20 cellular contexts compared by ENCODE assay signal in the genomic region with DNA sequence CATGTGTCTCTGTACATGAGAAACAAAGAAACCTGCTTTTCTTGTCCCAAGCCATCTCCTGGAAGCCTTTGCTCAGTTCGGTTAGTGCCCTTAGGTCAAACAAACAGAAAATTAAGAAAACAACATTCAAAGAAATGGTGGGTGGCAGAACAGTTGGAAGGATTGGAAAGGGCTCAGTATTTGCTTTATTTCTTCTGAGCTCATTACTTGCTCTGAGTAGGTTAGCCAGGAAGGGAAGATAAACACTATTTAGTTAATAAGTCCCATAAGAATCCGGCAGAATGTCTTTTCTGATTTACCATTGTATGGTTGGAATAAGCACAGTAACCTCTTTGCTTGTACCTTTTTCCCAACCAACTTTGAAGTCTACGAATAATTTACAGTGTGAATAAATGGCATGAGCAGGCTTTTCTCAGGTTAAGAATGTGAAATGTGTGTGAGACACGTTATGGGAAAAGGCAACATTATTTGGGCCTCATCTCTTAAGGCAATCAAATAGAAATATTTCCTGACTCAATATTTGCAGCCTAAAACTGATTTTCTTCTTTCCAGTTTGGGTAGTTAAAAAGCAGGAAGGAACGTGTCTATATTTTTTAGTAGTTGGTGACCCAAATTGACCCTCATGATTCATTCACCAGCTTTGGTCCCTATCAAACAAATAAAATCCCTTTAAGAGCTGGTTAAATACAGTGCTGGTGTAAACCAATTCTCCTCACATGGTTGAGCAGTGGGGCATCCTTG.
"Had no signal": no experiment of that assay in that cellular context is flagged by ENCODE, and none has a peak within 500 bp of the region (broad histone marks: within the 10 kb centered on the region; RNA-seq: fewer than 3 reads in every experiment).

No MANE protein-coding gene starts in this region.

- H3K79me2 ChIP-seq: hepatocyte had no signal

- H3K4me2 ChIP-seq: hepatocyte had no signal

- ATAC-seq: body of pancreas, left lung, T-helper 17 cell had no signal

- DNase-seq: activated CD4-positive, alpha-beta memory T cell treated with anti-CD3 and anti-CD28 coated beads, Interleukin-2, amount 10 ng/mL, durations not matched to agents 7 days and 5 days; activated CD4-positive, alpha-beta T cell treated with anti-CD3 and anti-CD28 coated beads for 48 hours; activated effector memory CD4-positive, alpha-beta T cell treated with anti-CD3 and anti-CD28 coated beads, Interleukin-2, amount 50 U/mL, for 16 hours; anterior cingulate cortex; body of pancreas; foreskin melanocyte; immature natural killer cell; left lung; naive B cell; occipital lobe; posterior cingulate gyrus; retina; stimulated activated CD4-positive, alpha-beta T cell treated with anti-CD3 and anti-CD28 coated beads, Interleukin-4, amount 100 ng/mL, for 24 hours; stimulated activated naive CD4-positive, alpha-beta T cell treated with Interleukin-2 at 50 U/mL for 16 hours; T-helper 17 cell had no signal

- H3K9me3 Mint-ChIP-seq: activated naive CD4-positive, alpha-beta T cell treated with anti-CD3 and anti-CD28 coated beads, Interleukin-2, amount 50 U/mL, for 24 hours; neural crest cell had no signal

- H3K36me3 ChIP-seq: cardiac muscle cell, left lung had no signal

- H3K36me3 Mint-ChIP-seq: activated naive CD4-positive, alpha-beta T cell treated with anti-CD3 and anti-CD28 coated beads, Interleukin-2, amount 50 U/mL, for 24 hours; immature natural killer cell; naive B cell had no signal

- H3K27ac Mint-ChIP-seq: activated CD4-positive, alpha-beta memory T cell treated with anti-CD3 and anti-CD28 coated beads, Interleukin-2, amount 10 ng/mL, durations not matched to agents 7 days and 5 days; activated naive CD4-positive, alpha-beta T cell treated with anti-CD3 and anti-CD28 coated beads, Interleukin-2, amount 50 U/mL, for 24 hours; immature natural killer cell; naive B cell; T-helper 17 cell had no signal

- H3K4me3 Mint-ChIP-seq: activated CD4-positive, alpha-beta memory T cell treated with anti-CD3 and anti-CD28 coated beads, Interleukin-2, amount 10 ng/mL, durations not matched to agents 7 days and 5 days; activated naive CD4-positive, alpha-beta T cell treated with anti-CD3 and anti-CD28 coated beads, Interleukin-2, amount 50 U/mL, for 24 hours; immature natural killer cell; naive B cell; neural crest cell; T-helper 17 cell had no signal

- H3K4me3 ChIP-seq: body of pancreas, cardiac muscle cell, hepatocyte, left lung, lung had no signal

- H3K27me3 ChIP-seq: body of pancreas, cardiac muscle cell, hepatocyte, left lung had no signal

- H3K4me1 Mint-ChIP-seq: activated CD4-positive, alpha-beta memory T cell treated with anti-CD3 and anti-CD28 coated beads, Interleukin-2, amount 10 ng/mL, durations not matched to agents 7 days and 5 days; activated naive CD4-positive, alpha-beta T cell treated with anti-CD3 and anti-CD28 coated beads, Interleukin-2, amount 50 U/mL, for 24 hours; immature natural killer cell; neural crest cell; T-helper 17 cell had no signal

- H3K9me3 ChIP-seq: body of pancreas, left lung had no signal

- H3K27ac ChIP-seq: body of pancreas, cardiac muscle cell, hepatocyte, left lung had no signal

- H3K27me3 Mint-ChIP-seq: activated CD4-positive, alpha-beta memory T cell treated with anti-CD3 and anti-CD28 coated beads, Interleukin-2, amount 10 ng/mL, durations not matched to agents 7 days and 5 days; activated naive CD4-positive, alpha-beta T cell treated with anti-CD3 and anti-CD28 coated beads, Interleukin-2, amount 50 U/mL, for 24 hours; naive B cell; T-helper 17 cell had no signal

- H2AFZ ChIP-seq: hepatocyte had no signal

- H3K4me1 ChIP-seq: body of pancreas, left lung had no signal
